In the genomic region with DNA sequence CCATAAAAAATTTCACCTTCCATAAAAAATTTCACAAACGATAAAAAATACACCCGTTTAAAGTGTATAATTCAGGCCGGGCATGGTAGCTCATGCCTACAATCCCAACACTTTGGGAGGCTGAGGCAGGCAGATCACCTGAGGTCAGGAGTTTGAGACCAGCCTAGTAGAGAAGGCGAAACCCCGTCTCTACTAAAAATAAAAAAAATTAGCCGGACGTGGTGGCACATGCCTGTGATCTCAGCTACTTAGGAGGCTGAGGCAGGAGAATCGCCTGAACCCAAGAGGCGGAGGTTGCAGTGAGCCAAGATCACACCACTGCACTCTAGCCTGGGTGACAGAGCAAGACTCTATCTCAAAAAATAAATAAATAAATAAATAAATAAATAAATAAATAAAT, we compare ENCODE assay signal across 10 cellular contexts. TPM values are rescaled to one million over a fixed set of nuclear protein-coding genes. Genes with fewer than 3 reads are reported as not detected.
A peak's percentile ranks its signal among the peaks of the same experiment; 100 is the strongest.
DNase-seq lines count a peak whose midpoint lies in the region; ATAC-seq, FAIRE-seq and TF ChIP-seq lines count a peak whose summit lies in the region.
"Not testable (repeated sequence)": the region's sequence is repeated elsewhere in the genome, so short reads cannot be mapped to it uniquely, and the experiment has no call there.
"Had no signal": no experiment of that assay in that cellular context is flagged by ENCODE, and none has a peak within 500 bp of the region (broad histone marks: within the 10 kb centered on the region; RNA-seq: fewer than 3 reads in every experiment).

No MANE protein-coding gene starts in this region.

- DNase-seq in activated CD8-positive, alpha-beta T cell treated with anti-CD3 and anti-CD28 coated beads, Interleukin-2, amount 10 ng/mL, durations not matched to agents 7 days and 5 days; GM12878 (ENCODE audit: low read depth, low spot score); heart left ventricle; memory B cell (ENCODE audit: low spot score in 2 of 2); spleen; uterus: not testable (repeated sequence)

- peaks cover 18% of the 10 kb centered on the region for H3K9me3 Mint-ChIP-seq in activated CD8-positive, alpha-beta T cell treated with anti-CD3 and anti-CD28 coated beads, Interleukin-2, amount 10 ng/mL, durations not matched to agents 7 days and 5 days (ENCODE audit: insufficient read depth)
- H3K9me3 Mint-ChIP-seq in memory B cell = not testable (repeated sequence)

- intact Hi-C loops in GM12878 (cut with micrococcal nuclease; ENCODE audit: unreplicated experiment); heart left ventricle (cut with DNase I); spleen (cut with DNase I; ENCODE audit: low total_unique reads); uterus (cut with DNase I; ENCODE audit: low total_unique reads): not testable (repeated sequence)

- 35% methylated on average over 9 of the region's 9 CpGs for WGBS in GM12878 (ENCODE audit: insufficient coverage, insufficient replicate concordance, low lambda C conversion rate, missing lambda C conversion rate)
- WGBS in heart left ventricle, 4 donors = 76 to 97% (median 94%) methylated on average over 9 of the region's 9 CpGs
- WGBS in spleen, 5 donors = 56 to 88% (median 77%) methylated on average over 9 of the region's 9 CpGs

- peak overlapping the region; percentile 71 for H3K9ac ChIP-seq in OCI-LY3 (ENCODE audit: low read length)
- peak overlapping the region; percentile 70 for H3K9ac ChIP-seq in GM12878 (ENCODE audit: control insufficient read depth, insufficient read depth, low read length)

- in situ Hi-C loops in GM12878 (cut with MboI) = loop anchor here (25.0 kb wide), 1 partner anchor 1381 kb away; a partner anchor contains a TSS

- H3K27me3 Mint-ChIP-seq in activated CD8-positive, alpha-beta T cell treated with anti-CD3 and anti-CD28 coated beads, Interleukin-2, amount 10 ng/mL, durations not matched to agents 7 days and 5 days (ENCODE audit: low read depth); memory B cell: not testable (repeated sequence)

- TF ChIP-seq RAD21 in GM12878 (IDR thresholded peaks at IDR 0.05; ENCODE audit: insufficient read depth, low read depth, low read length) = not testable (repeated sequence)

- TF ChIP-seq EP300 in GM12878 (IDR thresholded peaks at IDR 0.05; ENCODE audit: borderline replicate concordance in 1 of 2, control insufficient read depth in 1 of 2, low read depth in 2 of 2, low read length in 2 of 2) = not testable (repeated sequence)

- H4K20me1 ChIP-seq in DOHH2 (ENCODE audit: control insufficient read depth, insufficient read depth, low read depth, low read length); OCI-LY3 (ENCODE audit: insufficient read depth, low read length); GM12878 (ENCODE audit: control insufficient read depth, insufficient read depth): not testable (repeated sequence)

- CTCF ChIA-PET in activated CD8-positive, alpha-beta T cell treated with anti-CD3 and anti-CD28 coated beads, Interleukin-2, amount 10 ng/mL, durations not matched to agents 7 days and 5 days (lab: Charles Lee) = interaction anchor here (1.5 to 6.1 kb wide), 4 partner anchors 23 to 67 kb away, joined by 8 to 78 read pairs (median 16); a partner anchor contains a TSS
- CTCF ChIA-PET in GM12878 (lab: Yijun Ruan, JAX) = interaction anchor here (0.8 to 7.0 kb wide), 11 partner anchors 9 to 487 kb away, joined by 3 to 175 read pairs (median 21); a partner anchor contains a TSS

- H3K4me1 Mint-ChIP-seq in activated CD8-positive, alpha-beta T cell treated with anti-CD3 and anti-CD28 coated beads, Interleukin-2, amount 10 ng/mL, durations not matched to agents 7 days and 5 days (ENCODE audit: low read depth) = peaks cover 25% of the 10 kb centered on the region
- H3K4me1 Mint-ChIP-seq in memory B cell = peaks cover 34% of the 10 kb centered on the region

- not testable (repeated sequence) for BruUV-seq in GM12878 (replicated peaks; lab: Mats Ljungman, UMichigan)

- peaks cover 30% of the 10 kb centered on the region for H3K36me3 ChIP-seq in DOHH2 (ENCODE audit: control insufficient read depth, low read length)
- H3K36me3 ChIP-seq in OCI-LY3 (replicated peaks; ENCODE audit: low read depth, low read length) = peaks cover 21% of the 10 kb centered on the region
- not testable (repeated sequence) for H3K36me3 ChIP-seq in GM12878 (ENCODE audit: control insufficient read depth in 2 of 2, insufficient read depth in 2 of 2, low read length in 1 of 2); uterus
- H3K36me3 ChIP-seq in heart left ventricle = peaks cover 0 to 13% (median 0%) of the 10 kb centered on the region in 9 donors
- peaks cover 0 to 22% (median 12%) of the 10 kb centered on the region in 6 donors for H3K36me3 ChIP-seq in spleen

- H3K36me3 Mint-ChIP-seq in activated CD8-positive, alpha-beta T cell treated with anti-CD3 and anti-CD28 coated beads, Interleukin-2, amount 10 ng/mL, durations not matched to agents 7 days and 5 days (ENCODE audit: low read depth) = peaks cover 21% of the 10 kb centered on the region
- peaks cover 29% of the 10 kb centered on the region for H3K36me3 Mint-ChIP-seq in memory B cell

- H3K4me3 Mint-ChIP-seq in activated CD8-positive, alpha-beta T cell treated with anti-CD3 and anti-CD28 coated beads, Interleukin-2, amount 10 ng/mL, durations not matched to agents 7 days and 5 days = peak overlapping the region; percentile 75
- H3K4me3 Mint-ChIP-seq in memory B cell = peak overlapping the region; percentile 98

- H3K9me2 ChIP-seq in DOHH2 (replicated peaks; ENCODE audit: control insufficient read depth, low read length) = not testable (repeated sequence)

- H3K4me3 ChIP-seq in DOHH2 (ENCODE audit: low read length) (peak overlapping the region; percentile 82), OCI-LY3 (ENCODE audit: low read length) (peak overlapping the region; percentile 40; the same call in 1 of the 2 replicates), GM12878 (0 out of 2 replicates have a peak overlapping the region, but pooled peaks have one; percentile 2), heart left ventricle (peak overlapping the region in 1 of 12 donors; percentile 29), spleen (peak overlapping the region in 1 of 8 donors; percentile 69)
- not testable (repeated sequence) for H3K4me3 ChIP-seq in uterus

- H3K27me3 ChIP-seq in DOHH2 (ENCODE audit: control insufficient read depth, low read length); OCI-LY3 (ENCODE audit: low read depth, low read length); GM12878 (replicated peaks in 1 of 2; ENCODE audit: control insufficient read depth in 2 of 2, insufficient read depth in 2 of 2, low read length in 1 of 2); heart left ventricle; spleen (replicated peaks in 1 of 7); uterus: not testable (repeated sequence)

- ATAC-seq in activated CD8-positive, alpha-beta T cell treated with anti-CD3 and anti-CD28 coated beads, Interleukin-2, amount 10 ng/mL, durations not matched to agents 7 days and 5 days; heart left ventricle; memory B cell (ENCODE audit: low read depth): not testable (repeated sequence)
- peak; percentile 13 for ATAC-seq in GM12878

- H3K27ac ChIP-seq in DOHH2 (ENCODE audit: low read depth, low read length) (peak overlapping the region; percentile 94), OCI-LY3 (ENCODE audit: low read length) (peak overlapping the region; percentile 97), GM12878 (ENCODE audit: control insufficient read depth, insufficient read depth) (peak overlapping the region; percentile 86), heart left ventricle (peak overlapping the region in 10 of 12 donors; percentile 42 to 93 (median 62)), spleen (peak overlapping the region; percentile 76 to 95 (median 90)), uterus (peak overlapping the region; percentile 69 to 90)

- TF ChIP-seq CTCF in DOHH2 (IDR thresholded peaks at IDR 0.05; ENCODE audit: low read depth, low read length, poor library complexity, severe bottlenecking); OCI-LY3 (IDR thresholded peaks at IDR 0.05; ENCODE audit: low read depth, low read length); GM12878 (IDR thresholded peaks at IDR 0.05 in 2 of 3, conservative IDR thresholded peaks at IDR 0.05 in 1 of 3; ENCODE audit: control insufficient read depth in 2 of 3, extremely low read depth in 1 of 3, insufficient read depth in 1 of 3, low read depth in 3 of 3, low read length in 3 of 3); heart left ventricle (IDR thresholded peaks at IDR 0.05); spleen (IDR thresholded peaks at IDR 0.05 in 8 of 11, conservative IDR thresholded peaks at IDR 0.05 in 3 of 11); uterus (IDR thresholded peaks at IDR 0.05): not testable (repeated sequence)

- TF ChIP-seq POLR2A in GM12878 (IDR thresholded peaks at IDR 0.05; ENCODE audit: low read depth, low read length); heart left ventricle (IDR thresholded peaks at IDR 0.05); spleen (IDR thresholded peaks at IDR 0.05); uterus (IDR thresholded peaks at IDR 0.05): not testable (repeated sequence)

- H3K4me1 ChIP-seq in DOHH2 (ENCODE audit: control insufficient read depth, low read length) = peaks cover 36% of the 10 kb centered on the region
- peaks cover 44% of the 10 kb centered on the region for H3K4me1 ChIP-seq in OCI-LY3 (ENCODE audit: low read length)
- peaks cover 20% of the 10 kb centered on the region for H3K4me1 ChIP-seq in GM12878 (ENCODE audit: control insufficient read depth, insufficient read depth, low read length)
- H3K4me1 ChIP-seq in heart left ventricle = peaks cover 0 to 38% (median 6%) of the 10 kb centered on the region in 12 donors
- H3K4me1 ChIP-seq in spleen = peaks cover 8 to 65% (median 35%) of the 10 kb centered on the region in 6 donors
- H3K4me1 ChIP-seq in uterus = not testable (repeated sequence)

- peaks cover 24% of the 10 kb centered on the region for H3F3A ChIP-seq in DOHH2 (ENCODE audit: control insufficient read depth, insufficient read depth)

- H3K4me2 ChIP-seq in DOHH2 (ENCODE audit: low read length) (peak overlapping the region; percentile 95), OCI-LY3 (ENCODE audit: low read length) (peak overlapping the region; percentile 81), GM12878 (ENCODE audit: control insufficient read depth, insufficient read depth) (peak overlapping the region; percentile 72)

- H3K9me3 ChIP-seq in DOHH2 (ENCODE audit: control insufficient read depth, insufficient read depth, low read length) (peaks cover 15% of the 10 kb centered on the region), OCI-LY3 (ENCODE audit: insufficient read depth, low read length) (peaks cover 18% of the 10 kb centered on the region), GM12878 (replicated peaks; ENCODE audit: control insufficient read depth, insufficient read depth, low read length) (peaks cover 18% of the 10 kb centered on the region), spleen (peaks cover 0 to 20% (median 12%) of the 10 kb centered on the region in 8 donors)
- not testable (repeated sequence) for H3K9me3 ChIP-seq in heart left ventricle, uterus

- RAD21 ChIA-PET in GM12878 (lab: Charles Lee; ENCODE audit: unreplicated experiment) = interaction anchor here (1.3 to 6.7 kb wide), 6 partner anchors 13 to 487 kb away, joined by 9 to 216 read pairs (median 112); a partner anchor contains a TSS

- FAIRE-seq in GM12878 (lab: Jason Lieb, UNC) = not testable (repeated sequence)

- SMC1A ChIA-PET in GM12878 (lab: Charles Lee; ENCODE audit: uncharacterized antibody, unreplicated experiment) = interaction anchor here (0.6 to 13.9 kb wide), 8 partner anchors 12 to 508 kb away, joined by 3 to 278 read pairs (median 60); a partner anchor contains a TSS

- H3K79me2 ChIP-seq in DOHH2 (ENCODE audit: control insufficient read depth, low read length) = peaks cover 25% of the 10 kb centered on the region
- peaks cover 13% of the 10 kb centered on the region for H3K79me2 ChIP-seq in OCI-LY3 (ENCODE audit: low read length)
- H3K79me2 ChIP-seq in GM12878 (ENCODE audit: control insufficient read depth, insufficient read depth, low read length) = peaks cover 23% of the 10 kb centered on the region

- POLR2A ChIA-PET in activated CD8-positive, alpha-beta T cell treated with anti-CD3 and anti-CD28 coated beads, Interleukin-2, amount 10 ng/mL, durations not matched to agents 7 days and 5 days (lab: Charles Lee) = not testable (repeated sequence)
- POLR2A ChIA-PET in GM12878 (lab: Charles Lee) = interaction anchor here (1.1 to 6.8 kb wide), 5 partner anchors 13 to 54 kb away, joined by 4 to 110 read pairs (median 100); a partner anchor contains a TSS

- H3K27ac Mint-ChIP-seq in activated CD8-positive, alpha-beta T cell treated with anti-CD3 and anti-CD28 coated beads, Interleukin-2, amount 10 ng/mL, durations not matched to agents 7 days and 5 days = not testable (repeated sequence)
- H3K27ac Mint-ChIP-seq in memory B cell = peak overlapping the region; percentile 94

- H2AFZ ChIP-seq in OCI-LY3 (ENCODE audit: low read depth, low read length); GM12878 (ENCODE audit: control insufficient read depth, low read depth, low read length): not testable (repeated sequence)

RNA-seq across cellular contexts. Expression of a gene that starts 1.7 kb away (rescaled TPM):
- 1 to 10 TPM; 8.1 to 9.6 TPM for total RNA-seq in activated CD8-positive, alpha-beta T cell treated with anti-CD3 and anti-CD28 coated beads, Interleukin-2, amount 10 ng/mL, durations not matched to agents 7 days and 5 days
- 324 and 329 TPM in 2 replicates for total RNA-seq in GM12878 (2013; cell fraction: nucleolus; rRNA removed)
- 33.7 and 41.4 TPM in 2 replicates for total RNA-seq in GM12878 (2014; rRNA removed)
- 33.9 and 35.1 TPM in 2 replicates for total RNA-seq in GM12878 (2014; rRNA removed; fragmentation: Illumina TruSeq; extraction: Trizol)
- total RNA-seq in GM12878 (2021) = 22.4 and 22.9 TPM in 2 replicates
- polyA plus RNA-seq in GM12878 (2011; ENCODE audit: low read depth) = 21.7 TPM
- polyA plus RNA-seq in GM12878 (2011; rRNA removed) = 57.1 and 86.9 TPM in 2 replicates
- polyA plus RNA-seq in GM12878 (2011; cell fraction: cytosol; rRNA removed) = 22.3 and 24.5 TPM in 2 replicates
- polyA plus RNA-seq in GM12878 (2011; cell fraction: nucleus; rRNA removed) = 41.1 and 61.6 TPM in 2 replicates
- polyA plus RNA-seq in GM12878 (2012) = 26.0 and 27.3 TPM in 2 replicates
- polyA plus RNA-seq in GM12878 (2014; fragmentation: Illumina TruSeq; extraction: Trizol) = 35.0 and 46.6 TPM in 2 replicates
- polyA plus RNA-seq in GM12878 (2014; fragmentation: Nextera tagmentation; extraction: Ambion mirVana) = 1 to 10 TPM; 9.3 to 9.5 TPM
- 13.0 and 16.5 TPM in 2 replicates for polyA plus RNA-seq in GM12878 (2014; rRNA removed)
- polyA plus RNA-seq in GM12878 (2016; fragmentation: Nextera tagmentation; extraction: Ambion mirVana) = 10 to 100 TPM; 17.1 to 17.9 TPM
- polyA minus RNA-seq in GM12878 (2011; rRNA and poly(A)+ RNA removed) = 75.7 and 81.3 TPM in 2 replicates
- polyA minus RNA-seq in GM12878 (2011; cell fraction: cytosol; rRNA and poly(A)+ RNA removed) = 20.4 and 25.1 TPM in 2 replicates
- 110 and 111 TPM in 2 replicates for polyA minus RNA-seq in GM12878 (2011; cell fraction: nucleus; rRNA and poly(A)+ RNA removed)
- total RNA-seq in heart left ventricle = 10 to 100 TPM in 2 of 9 donors, 1 to 10 TPM in 7; 2.3 to 31.8 (median 3.1) TPM
- polyA plus RNA-seq in heart left ventricle = under 1 TPM; 0.34 to 0.78 TPM
- 100 to 1,000 TPM in 5 of 7 donors, 10 to 100 TPM in 2; 84.9 to 190 (median 119) TPM for total RNA-seq in spleen
- polyA plus RNA-seq in spleen = 10 to 100 TPM in 2 of 3 donors, 1 to 10 TPM in 1; 7.6 to 10.8 (median 10.5) TPM
- 10 to 100 TPM in 3 of 4 donors, 1 to 10 TPM in 1; 6.1 to 32.3 (median 20.4) TPM for total RNA-seq in uterus
- total RNA-seq: H1, HT1080 had no signal
- polyA plus RNA-seq: H1 had no signal

RNA-seq across cellular contexts. Expression of a gene that starts 23.5 kb away (rescaled TPM):
- under 1 TPM in 1 of 2 experiments, not detected in 1; 0.08 TPM for total RNA-seq in activated CD8-positive, alpha-beta T cell treated with anti-CD3 and anti-CD28 coated beads, Interleukin-2, amount 10 ng/mL, durations not matched to agents 7 days and 5 days
- 307 and 331 TPM in 2 replicates for total RNA-seq in GM12878 (2013; cell fraction: nucleolus; rRNA removed)
- 82.7 and 109 TPM in 2 replicates for total RNA-seq in GM12878 (2014; rRNA removed)
- 107 and 109 TPM in 2 replicates for total RNA-seq in GM12878 (2014; rRNA removed; fragmentation: Illumina TruSeq; extraction: Trizol)
- 50.4 and 52.8 TPM in 2 replicates for total RNA-seq in GM12878 (2021)
- polyA plus RNA-seq in GM12878 (2011; ENCODE audit: low read depth) = 37.6 TPM
- polyA plus RNA-seq in GM12878 (2011; rRNA removed) = 149 and 243 TPM in 2 replicates
- 53.5 and 61.0 TPM in 2 replicates for polyA plus RNA-seq in GM12878 (2011; cell fraction: cytosol; rRNA removed)
- polyA plus RNA-seq in GM12878 (2011; cell fraction: nucleus; rRNA removed) = 75.6 and 82.5 TPM in 2 replicates
- 49.5 and 69.6 TPM in 2 replicates for polyA plus RNA-seq in GM12878 (2012)
- polyA plus RNA-seq in GM12878 (2014; fragmentation: Illumina TruSeq; extraction: Trizol) = 118 and 166 TPM in 2 replicates
- polyA plus RNA-seq in GM12878 (2014; fragmentation: Nextera tagmentation; extraction: Ambion mirVana) = 10 to 100 TPM; 31.5 to 41.8 TPM
- polyA plus RNA-seq in GM12878 (2014; rRNA removed) = 65.8 and 79.3 TPM in 2 replicates
- 10 to 100 TPM; 45.9 to 47.1 TPM for polyA plus RNA-seq in GM12878 (2016; fragmentation: Nextera tagmentation; extraction: Ambion mirVana)
- polyA minus RNA-seq in GM12878 (2011; rRNA and poly(A)+ RNA removed) = 80.6 and 111 TPM in 2 replicates
- polyA minus RNA-seq in GM12878 (2011; cell fraction: cytosol; rRNA and poly(A)+ RNA removed) = 23.4 and 28.1 TPM in 2 replicates
- 39.7 and 47.2 TPM in 2 replicates for polyA minus RNA-seq in GM12878 (2011; cell fraction: nucleus; rRNA and poly(A)+ RNA removed)
- total RNA-seq in heart left ventricle = under 1 TPM in 2 of 9 donors, not detected in 7; 0.18 to 0.24 TPM
- not detected for polyA plus RNA-seq in heart left ventricle
- total RNA-seq in spleen = 10 to 100 TPM; 29.6 to 70.1 (median 42.0) TPM
- polyA plus RNA-seq in spleen = 10 to 100 TPM; 46.2 to 81.4 (median 68.1) TPM
- 1 to 10 TPM in 1 of 4 donors, not detected in 3; 2.0 TPM for total RNA-seq in uterus
- total RNA-seq: H1, HT1080 had no signal
- polyA plus RNA-seq: H1 had no signal

RNA-seq across cellular contexts. Expression of a gene that starts 50.4 kb away (rescaled TPM):
- total RNA-seq in activated CD8-positive, alpha-beta T cell treated with anti-CD3 and anti-CD28 coated beads, Interleukin-2, amount 10 ng/mL, durations not matched to agents 7 days and 5 days = 1 to 10 TPM; 3.1 to 3.2 TPM
- total RNA-seq in GM12878 (2013; cell fraction: nucleolus; rRNA removed) = 174 and 189 TPM in 2 replicates
- total RNA-seq in GM12878 (2014; rRNA removed) (15.4 and 18.1 TPM in 2 replicates), GM12878 (2014; rRNA removed; fragmentation: Illumina TruSeq; extraction: Trizol) (18.0 and 18.1 TPM in 2 replicates), GM12878 (2021) (19.1 and 22.4 TPM in 2 replicates), heart left ventricle (1 to 10 TPM in 8 of 9 donors, under 1 TPM in 1; 0.83 to 9.8 (median 1.2) TPM), spleen (10 to 100 TPM; 23.2 to 55.1 (median 37.5) TPM), uterus (1 to 10 TPM; 1.5 to 10.0 (median 4.4) TPM)
- 11.6 TPM for polyA plus RNA-seq in GM12878 (2011; ENCODE audit: low read depth)
- polyA plus RNA-seq in GM12878 (2011; rRNA removed) (49.4 and 72.4 TPM in 2 replicates), GM12878 (2014; fragmentation: Illumina TruSeq; extraction: Trizol) (15.9 and 22.4 TPM in 2 replicates), GM12878 (2014; fragmentation: Nextera tagmentation; extraction: Ambion mirVana) (1 to 10 TPM; 1.1 to 1.5 TPM), GM12878 (2014; rRNA removed) (8.3 and 9.6 TPM in 2 replicates), GM12878 (2016; fragmentation: Nextera tagmentation; extraction: Ambion mirVana) (1 to 10 TPM; 2.3 to 2.9 TPM), heart left ventricle (under 1 TPM; 0.15 to 0.22 TPM), spleen (10 to 100 TPM in 2 of 3 donors, 1 to 10 TPM in 1; 5.5 to 10.7 (median 10.3) TPM)
- polyA plus RNA-seq in GM12878 (2011; cell fraction: cytosol; rRNA removed) = 13.1 and 18.0 TPM in 2 replicates
- polyA plus RNA-seq in GM12878 (2011; cell fraction: nucleus; rRNA removed) = 21.4 and 25.3 TPM in 2 replicates
- 11.8 and 14.3 TPM in 2 replicates for polyA plus RNA-seq in GM12878 (2012)
- polyA minus RNA-seq in GM12878 (2011; rRNA and poly(A)+ RNA removed) = 61.3 and 91.4 TPM in 2 replicates
- 25.1 and 28.5 TPM in 2 replicates for polyA minus RNA-seq in GM12878 (2011; cell fraction: cytosol; rRNA and poly(A)+ RNA removed)
- 28.3 and 34.2 TPM in 2 replicates for polyA minus RNA-seq in GM12878 (2011; cell fraction: nucleus; rRNA and poly(A)+ RNA removed)

Comparison
In these comparisons a context has a peak if more than half of its experiments do, and no peak if none do; other contexts are left out.
1. RNA of a gene that starts 23.5 kb away (total RNA-seq): 50.4 to 331 TPM in GM12878 and 29.6 to 70.1 TPM in spleen; 0.08 TPM in activated CD8-positive, alpha-beta T cell treated with anti-CD3 and anti-CD28 coated beads, Interleukin-2, amount 10 ng/mL, durations not matched to agents 7 days and 5 days, 0.18 to 0.24 TPM in heart left ventricle and 2.0 TPM in uterus; every median in the first group is over 10 times any median in the second.
2. Peak in every context shown above with its lines, with median percentiles within 50 percentile points of each other: H3K27ac ChIP-seq and H3K4me2 ChIP-seq.